Comparison of ENCODE assay signal across 22 cellular contexts in genomic region chr6:51147756-51148155, GRCh38.
"Had no signal": no experiment of that assay in that cellular context is flagged by ENCODE, and none has a peak within 500 bp of the region (broad histone marks: within the 10 kb centered on the region; RNA-seq: fewer than 3 reads in every experiment).

No MANE protein-coding gene starts in this region.

- DNase-seq: activated CD4-positive, alpha-beta memory T cell treated with anti-CD3 and anti-CD28 coated beads for 36 hours; activated CD4-positive, alpha-beta T cell treated with anti-CD3 and anti-CD28 coated beads for 36 hours; activated CD8-positive, alpha-beta memory T cell treated with anti-CD3 and anti-CD28 coated beads, Interleukin-2, amount 10 ng/mL, durations not matched to agents 7 days and 5 days; activated effector memory CD4-positive, alpha-beta T cell treated with Interleukin-2 at 50 U/mL for 16 hours; activated T-cell treated with anti-CD3 and anti-CD28 coated beads, Interleukin-2, amount 50 U/mL, for 1 hour; central memory CD4-positive, alpha-beta T cell; colonic mucosa; foreskin melanocyte; head of caudate nucleus; immature natural killer cell; naive thymus-derived CD4-positive, alpha-beta T cell; stimulated activated CD4-positive, alpha-beta T cell treated with anti-CD3 and anti-CD28 coated beads, Interleukin-4, amount 100 ng/mL, for 4 hours; stimulated activated CD8-positive, alpha-beta memory T cell treated with anti-CD3 and anti-CD28 coated beads, Interleukin-4, amount 100 ng/mL, for 48 hours; stimulated activated naive CD4-positive, alpha-beta T cell treated with Interleukin-2 at 50 U/mL for 16 hours; substantia nigra; T1000; uterus had no signal

- H3K27me3 ChIP-seq: colonic mucosa, right atrium auricular region, tibial nerve, uterus had no signal

- H3K9me3 ChIP-seq: colonic mucosa, right atrium auricular region, uterus had no signal

- H3K27me3 Mint-ChIP-seq: activated CD4-positive, alpha-beta memory T cell treated with anti-CD3 and anti-CD28 coated beads for 36 hours; activated CD4-positive, alpha-beta T cell treated with anti-CD3 and anti-CD28 coated beads for 36 hours; activated CD8-positive, alpha-beta memory T cell treated with anti-CD3 and anti-CD28 coated beads, Interleukin-2, amount 10 ng/mL, durations not matched to agents 7 days and 5 days; activated naive CD4-positive, alpha-beta T cell treated with anti-CD3 and anti-CD28 coated beads, Interleukin-2, amount 50 U/mL, for 24 hours; naive thymus-derived CD4-positive, alpha-beta T cell had no signal

- H3K4me1 ChIP-seq: colonic mucosa, right atrium auricular region, tibial nerve, uterus had no signal

- ATAC-seq: activated CD4-positive, alpha-beta T cell treated with anti-CD3 and anti-CD28 coated beads for 36 hours; activated CD8-positive, alpha-beta memory T cell treated with anti-CD3 and anti-CD28 coated beads, Interleukin-2, amount 10 ng/mL, durations not matched to agents 7 days and 5 days; left lobe of liver; naive thymus-derived CD4-positive, alpha-beta T cell had no signal

- H3K36me3 ChIP-seq: colonic mucosa, right atrium auricular region, tibial nerve, uterus had no signal

- H3K27ac ChIP-seq: colonic mucosa, right atrium auricular region, skin epidermis, tibial nerve, uterus had no signal

- H3K4me3 ChIP-seq: colonic mucosa, right atrium auricular region, skin epidermis, tibial nerve, uterus had no signal

- H3K27ac Mint-ChIP-seq: activated CD4-positive, alpha-beta memory T cell treated with anti-CD3 and anti-CD28 coated beads for 36 hours; activated CD4-positive, alpha-beta T cell treated with anti-CD3 and anti-CD28 coated beads for 36 hours; activated CD8-positive, alpha-beta memory T cell treated with anti-CD3 and anti-CD28 coated beads, Interleukin-2, amount 10 ng/mL, durations not matched to agents 7 days and 5 days; activated naive CD4-positive, alpha-beta T cell treated with anti-CD3 and anti-CD28 coated beads, Interleukin-2, amount 50 U/mL, for 24 hours; immature natural killer cell; naive thymus-derived CD4-positive, alpha-beta T cell had no signal

- H3K4me1 Mint-ChIP-seq: activated CD4-positive, alpha-beta T cell treated with anti-CD3 and anti-CD28 coated beads for 36 hours; activated CD8-positive, alpha-beta memory T cell treated with anti-CD3 and anti-CD28 coated beads, Interleukin-2, amount 10 ng/mL, durations not matched to agents 7 days and 5 days; activated naive CD4-positive, alpha-beta T cell treated with anti-CD3 and anti-CD28 coated beads, Interleukin-2, amount 50 U/mL, for 24 hours; immature natural killer cell; naive thymus-derived CD4-positive, alpha-beta T cell had no signal

- H3K36me3 Mint-ChIP-seq: activated CD4-positive, alpha-beta memory T cell treated with anti-CD3 and anti-CD28 coated beads for 36 hours; activated CD8-positive, alpha-beta memory T cell treated with anti-CD3 and anti-CD28 coated beads, Interleukin-2, amount 10 ng/mL, durations not matched to agents 7 days and 5 days; activated naive CD4-positive, alpha-beta T cell treated with anti-CD3 and anti-CD28 coated beads, Interleukin-2, amount 50 U/mL, for 24 hours; immature natural killer cell; naive thymus-derived CD4-positive, alpha-beta T cell had no signal

- H3K4me3 Mint-ChIP-seq: activated CD4-positive, alpha-beta memory T cell treated with anti-CD3 and anti-CD28 coated beads for 36 hours; activated CD4-positive, alpha-beta T cell treated with anti-CD3 and anti-CD28 coated beads for 36 hours; activated CD8-positive, alpha-beta memory T cell treated with anti-CD3 and anti-CD28 coated beads, Interleukin-2, amount 10 ng/mL, durations not matched to agents 7 days and 5 days; activated naive CD4-positive, alpha-beta T cell treated with anti-CD3 and anti-CD28 coated beads, Interleukin-2, amount 50 U/mL, for 24 hours; immature natural killer cell; naive thymus-derived CD4-positive, alpha-beta T cell had no signal
